In the genomic region with DNA sequence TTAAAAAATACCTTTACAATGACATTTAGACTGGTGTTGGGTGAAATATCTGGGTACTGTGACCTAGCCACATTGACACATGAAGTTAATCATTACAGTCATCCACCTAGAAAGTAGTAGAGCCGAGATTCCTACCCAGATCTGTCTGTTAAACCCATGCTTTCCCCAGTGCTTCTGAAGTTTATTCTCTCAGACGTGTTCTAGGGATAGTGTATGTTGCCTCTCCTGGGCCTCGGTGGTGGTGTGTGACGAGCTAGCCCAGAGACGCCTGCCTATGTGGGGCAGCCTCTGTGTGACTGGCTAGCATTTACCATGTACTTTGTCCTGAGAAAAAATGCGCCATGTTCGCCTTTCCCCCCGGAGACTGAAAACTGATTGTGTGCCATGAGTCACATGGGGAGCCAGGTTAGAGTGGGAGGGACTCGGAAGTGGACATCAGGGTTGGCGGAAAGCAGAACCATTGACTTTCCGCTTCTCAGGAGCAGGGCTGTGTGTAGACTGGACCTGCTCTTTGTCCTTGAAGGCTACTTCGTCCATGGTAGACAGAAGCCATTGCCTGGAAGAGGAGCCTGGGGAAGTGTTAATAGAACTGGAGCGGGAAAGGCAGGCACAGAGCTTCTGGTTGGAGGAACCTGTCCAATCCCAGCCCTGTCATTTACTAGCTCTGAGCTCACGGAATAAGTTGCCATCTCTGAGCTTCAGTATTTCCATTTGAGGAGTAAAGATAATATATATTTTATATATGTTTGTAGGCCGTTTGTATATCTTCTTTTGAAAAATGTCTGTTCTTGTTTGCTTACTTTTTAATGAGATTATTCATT, we compare ENCODE assay signal across 1 cellular context.
TF ChIP-seq lines count a peak whose summit lies in the region.

No MANE protein-coding gene starts in this region.

TF ChIP-seq in HepG2, 621 proteins besides CTCF, POLR2A, EP300 and RAD21 (continued from another document and continues in another):
- TF ChIP-seq PRDM10 (CRISPR knock-in tag; IDR thresholded peaks at IDR 0.05; ENCODE audit: low read depth) (peak; percentile 36; the same call in 1 of the 2 replicates), SMAD9 (CRISPR knock-in tag; IDR thresholded peaks at IDR 0.05) (no peak), ZKSCAN8 (CRISPR knock-in tag; IDR thresholded peaks at IDR 0.05; ENCODE audit: borderline replicate concordance) (no peak), GLMP (CRISPR knock-in tag; IDR thresholded peaks at IDR 0.05; ENCODE audit: borderline replicate concordance) (no peak), NFYC (CRISPR knock-in tag; IDR thresholded peaks at IDR 0.05) (peak; percentile 64), MTF1 (CRISPR knock-in tag; IDR thresholded peaks at IDR 0.05) (no peak), ETV6 (CRISPR knock-in tag; conservative IDR thresholded peaks at IDR 0.05) (peak; percentile 88), BATF2 (CRISPR knock-in tag; IDR thresholded peaks at IDR 0.05) (no peak), GFI1 (CRISPR knock-in tag; IDR thresholded peaks at IDR 0.05; ENCODE audit: borderline replicate concordance) (peak; percentile 79; the same call in 1 of the 2 replicates), POGK (CRISPR knock-in tag; conservative IDR thresholded peaks at IDR 0.05) (peak; percentile 46; the same call in 1 of the 2 replicates), ZNF878 (CRISPR knock-in tag; IDR thresholded peaks at IDR 0.05) (no peak; the same call in 1 of the 2 replicates), ATF7 (IDR thresholded peaks at IDR 0.05) (no peak), ATF7 (CRISPR knock-in tag; IDR thresholded peaks at IDR 0.05) (peak; percentile 80; the same call in 1 of the 2 replicates), NR3C1 (CRISPR knock-in tag; IDR thresholded peaks at IDR 0.05) (no peak), REPIN1 (CRISPR knock-in tag; IDR thresholded peaks at IDR 0.05; ENCODE audit: borderline replicate concordance, low read depth) (peak; percentile 86), ZNF777 (CRISPR knock-in tag; IDR thresholded peaks at IDR 0.05) (peak; percentile 51), ISX (CRISPR knock-in tag; conservative IDR thresholded peaks at IDR 0.05) (0 out of 2 replicates have a peak, but pooled peaks have one; percentile 18), ZFY (CRISPR knock-in tag; IDR thresholded peaks at IDR 0.05) (peak; percentile 55), RXRB (CRISPR knock-in tag; IDR thresholded peaks at IDR 0.05; ENCODE audit: borderline replicate concordance) (peak; percentile 74), ZNF784 (CRISPR knock-in tag; IDR thresholded peaks at IDR 0.05; ENCODE audit: borderline replicate concordance) (no peak), KLF12 (CRISPR knock-in tag; IDR thresholded peaks at IDR 0.05; ENCODE audit: borderline replicate concordance) (peak; percentile 68; the same call in 1 of the 2 replicates), MAF1 (CRISPR knock-in tag; IDR thresholded peaks at IDR 0.05; ENCODE audit: borderline replicate concordance) (peak; percentile 92; the same call in 1 of the 2 replicates), IKZF1 (IDR thresholded peaks at IDR 0.05) (no peak), ZNF143 (CRISPR knock-in tag; IDR thresholded peaks at IDR 0.05) (peak; percentile 53), MXD4 (CRISPR knock-in tag; IDR thresholded peaks at IDR 0.05) (peak; percentile 83), MLXIP (CRISPR knock-in tag; IDR thresholded peaks at IDR 0.05; ENCODE audit: borderline replicate concordance) (no peak), KDM6A (CRISPR knock-in tag; IDR thresholded peaks at IDR 0.05; ENCODE audit: low read depth) (peak; percentile 41; the same call in 1 of the 2 replicates), ZNF34 (CRISPR knock-in tag; IDR thresholded peaks at IDR 0.05; ENCODE audit: borderline replicate concordance) (no peak), TGIF2 (CRISPR knock-in tag; IDR thresholded peaks at IDR 0.05) (peak; percentile 83), HMG20B (CRISPR knock-in tag; conservative IDR thresholded peaks at IDR 0.05) (0 out of 2 replicates have a peak, but pooled peaks have one; percentile 24), KDM4B (CRISPR knock-in tag; IDR thresholded peaks at IDR 0.05) (peak; percentile 69; the same call in 1 of the 2 replicates), ZNF879 (CRISPR knock-in tag; IDR thresholded peaks at IDR 0.05) (peak; percentile 72; the same call in 1 of the 2 replicates), TARDBP (CRISPR knock-in tag; IDR thresholded peaks at IDR 0.05) (peak; percentile 51), CREM (IDR thresholded peaks at IDR 0.05) (peak; percentile 57), CREM (CRISPR knock-in tag; IDR thresholded peaks at IDR 0.05) (no peak), GABPA (IDR thresholded peaks at IDR 0.05; ENCODE audit: low read depth, low read length) (peak; percentile 64), GABPA (CRISPR knock-in tag; IDR thresholded peaks at IDR 0.05; ENCODE audit: low read depth) (peak; percentile 87), TOE1 (CRISPR knock-in tag; IDR thresholded peaks at IDR 0.05) (no peak), SRSF9 (IDR thresholded peaks at IDR 0.05; ENCODE audit: borderline replicate concordance, insufficient read depth, low read depth, low read length, poor library complexity, severe bottlenecking) (no peak), ZNF329 (CRISPR knock-in tag; IDR thresholded peaks at IDR 0.05; ENCODE audit: low read depth) (0 out of 2 replicates have a peak, but pooled peaks have one; percentile 53), ZNF557 (CRISPR knock-in tag; IDR thresholded peaks at IDR 0.05) (peak; percentile 91; the same call in 1 of the 2 replicates), ZNF644 (CRISPR knock-in tag; IDR thresholded peaks at IDR 0.05; ENCODE audit: low read depth) (peak; percentile 95), KLF6 (CRISPR knock-in tag; IDR thresholded peaks at IDR 0.05) (peak; percentile 6; the same call in 1 of the 2 replicates), BCL6 (CRISPR knock-in tag; IDR thresholded peaks at IDR 0.05) (no peak), ZSCAN29 (CRISPR knock-in tag; conservative IDR thresholded peaks at IDR 0.05) (0 out of 2 replicates have a peak, but pooled peaks have one; percentile 34), GLI4 (CRISPR knock-in tag; IDR thresholded peaks at IDR 0.05; ENCODE audit: borderline replicate concordance) (no peak), ZNF251 (CRISPR knock-in tag; IDR thresholded peaks at IDR 0.05) (no peak)
- TF ChIP-seq, protein P1, sequence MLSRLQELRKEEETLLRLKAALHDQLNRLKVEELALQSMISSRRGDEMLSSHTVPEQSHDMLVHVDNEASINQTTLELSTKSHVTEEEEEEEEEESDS (CRISPR knock-in tag; IDR thresholded peaks at IDR 0.05; ENCODE audit: borderline replicate concordance), result peak; percentile 47; the same call in 1 of the 2 replicates
- TF ChIP-seq, protein P2, sequence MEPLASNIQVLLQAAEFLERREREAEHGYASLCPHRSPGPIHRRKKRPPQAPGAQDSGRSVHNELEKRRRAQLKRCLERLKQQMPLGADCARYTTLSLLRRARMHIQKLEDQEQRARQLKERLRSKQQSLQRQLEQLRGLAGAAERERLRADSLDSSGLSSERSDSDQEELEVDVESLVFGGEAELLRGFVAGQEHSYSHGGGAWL (CRISPR knock-in tag; IDR thresholded peaks at IDR 0.05), result peak; percentile 41; the same call in 1 of the 2 replicates
- TF ChIP-seq, protein P3, sequence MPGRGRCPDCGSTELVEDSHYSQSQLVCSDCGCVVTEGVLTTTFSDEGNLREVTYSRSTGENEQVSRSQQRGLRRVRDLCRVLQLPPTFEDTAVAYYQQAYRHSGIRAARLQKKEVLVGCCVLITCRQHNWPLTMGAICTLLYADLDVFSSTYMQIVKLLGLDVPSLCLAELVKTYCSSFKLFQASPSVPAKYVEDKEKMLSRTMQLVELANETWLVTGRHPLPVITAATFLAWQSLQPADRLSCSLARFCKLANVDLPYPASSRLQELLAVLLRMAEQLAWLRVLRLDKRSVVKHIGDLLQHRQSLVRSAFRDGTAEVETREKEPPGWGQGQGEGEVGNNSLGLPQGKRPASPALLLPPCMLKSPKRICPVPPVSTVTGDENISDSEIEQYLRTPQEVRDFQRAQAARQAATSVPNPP (CRISPR knock-in tag; IDR thresholded peaks at IDR 0.05), result peak; percentile 48; the same call in 1 of the 2 replicates
- TF ChIP-seq, protein P4, sequence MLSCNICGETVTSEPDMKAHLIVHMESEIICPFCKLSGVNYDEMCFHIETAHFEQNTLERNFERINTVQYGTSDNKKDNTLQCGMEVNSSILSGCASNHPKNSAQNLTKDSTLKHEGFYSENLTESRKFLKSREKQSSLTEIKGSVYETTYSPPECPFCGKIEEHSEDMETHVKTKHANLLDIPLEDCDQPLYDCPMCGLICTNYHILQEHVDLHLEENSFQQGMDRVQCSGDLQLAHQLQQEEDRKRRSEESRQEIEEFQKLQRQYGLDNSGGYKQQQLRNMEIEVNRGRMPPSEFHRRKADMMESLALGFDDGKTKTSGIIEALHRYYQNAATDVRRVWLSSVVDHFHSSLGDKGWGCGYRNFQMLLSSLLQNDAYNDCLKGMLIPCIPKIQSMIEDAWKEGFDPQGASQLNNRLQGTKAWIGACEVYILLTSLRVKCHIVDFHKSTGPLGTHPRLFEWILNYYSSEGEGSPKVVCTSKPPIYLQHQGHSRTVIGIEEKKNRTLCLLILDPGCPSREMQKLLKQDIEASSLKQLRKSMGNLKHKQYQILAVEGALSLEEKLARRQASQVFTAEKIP (CRISPR knock-in tag; IDR thresholded peaks at IDR 0.05; ENCODE audit: borderline replicate concordance), result no peak
